ENCODE assay signal across 10 cellular contexts in the genomic region with DNA sequence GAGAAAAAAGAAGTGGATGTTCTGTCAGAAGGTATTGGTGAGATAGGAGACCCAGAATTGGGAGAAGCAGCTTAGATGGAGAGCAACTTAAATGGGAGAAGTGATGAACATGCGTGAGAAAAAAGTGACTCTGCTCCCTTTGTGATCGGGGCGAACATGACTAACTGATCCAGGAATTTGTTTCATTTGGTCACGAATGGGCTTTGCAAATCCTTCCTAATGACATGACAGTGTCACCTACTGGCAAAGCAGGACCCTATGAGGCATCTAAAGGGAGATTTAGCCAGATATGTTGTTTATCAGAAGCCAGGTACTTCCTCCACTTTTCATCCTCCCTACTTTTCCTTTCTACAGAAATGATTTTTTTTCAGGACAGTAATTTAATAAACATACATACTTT.
DNase-seq lines count a peak whose midpoint lies in the region; ATAC-seq, FAIRE-seq and TF ChIP-seq lines count a peak whose summit lies in the region.
"Had no signal": no experiment of that assay in that cellular context is flagged by ENCODE, and none has a peak within 500 bp of the region (broad histone marks: within the 10 kb centered on the region; RNA-seq: fewer than 3 reads in every experiment).

No MANE protein-coding gene starts in this region.

- 28% methylated on average over 4 of the region's 4 CpGs for WGBS in smooth muscle cell (ENCODE audit: low lambda C conversion rate)

- H3K4me3 ChIP-seq in RWPE2 (ENCODE audit: severe bottlenecking) (no peak overlapping the region), fibroblast of the aortic adventitia (ENCODE audit: low read depth, low read length) (no peak overlapping the region), smooth muscle cell (no peak overlapping the region)
- H3K4me3 ChIP-seq: hepatocyte, testis had no signal

- peak; percentile 84 for FAIRE-seq in H54 (lab: Jason Lieb, UNC)

- no peak for TF ChIP-seq POLR2A in H54 (IDR thresholded peaks at IDR 0.05; ENCODE audit: low read depth, low read length)

- H2AFZ ChIP-seq in smooth muscle cell (ENCODE audit: low read depth), result no peak overlapping the region
- H2AFZ ChIP-seq: hepatocyte had no signal

- DNase-seq in H54 (ENCODE audit: insufficient read length, low spot score), result no peak
- no peak for DNase-seq in RWPE2 (ENCODE audit: low spot score)
- peak; percentile 33 for DNase-seq in fibroblast of the aortic adventitia (ENCODE audit: low read depth)
- no peak for DNase-seq in smooth muscle cell (lab: John Stamatoyannopoulos, UW; ENCODE audit: unreplicated experiment)
- no peak for DNase-seq in amniotic stem cell (lab: John Stamatoyannopoulos, UW)
- DNase-seq: activated naive CD8-positive, alpha-beta T cell treated with anti-CD3 and anti-CD28 coated beads, Interleukin-2, amount 10 ng/mL, durations not matched to agents 7 days and 5 days; testis had no signal

- no peaks in the 10 kb centered on the region for H4K20me1 ChIP-seq in smooth muscle cell (ENCODE audit: low read depth)

- H3K4me1 ChIP-seq in RWPE2 (ENCODE audit: insufficient read depth, poor library complexity, severe bottlenecking), result no peaks in the 10 kb centered on the region
- no peaks in the 10 kb centered on the region for H3K4me1 ChIP-seq in smooth muscle cell (ENCODE audit: low read depth)
- H3K4me1 ChIP-seq: testis had no signal

- no peaks in the 10 kb centered on the region for H3K27me3 ChIP-seq in RWPE2 (ENCODE audit: insufficient read depth, poor library complexity, severe bottlenecking)
- H3K27me3 ChIP-seq in smooth muscle cell (ENCODE audit: low read depth), result no peaks in the 10 kb centered on the region
- H3K27me3 ChIP-seq: hepatocyte, testis had no signal

- no peaks in the 10 kb centered on the region for H3K36me3 ChIP-seq in RWPE2 (ENCODE audit: low read depth)
- H3K36me3 ChIP-seq in smooth muscle cell (ENCODE audit: low read depth), result no peaks in the 10 kb centered on the region

- no peaks in the 10 kb centered on the region for H3F3A ChIP-seq in smooth muscle cell (ENCODE audit: low read depth)

- H3K9ac ChIP-seq in smooth muscle cell (ENCODE audit: low read depth), result peak overlapping the region; percentile 32

- TF ChIP-seq CTCF in RWPE2 (IDR thresholded peaks at IDR 0.05; ENCODE audit: poor library complexity, severe bottlenecking), result peak; percentile 45
- TF ChIP-seq CTCF in fibroblast of the aortic adventitia (IDR thresholded peaks at IDR 0.05; ENCODE audit: insufficient read depth, low read length), result no peak
- TF ChIP-seq CTCF in smooth muscle cell (IDR thresholded peaks at IDR 0.05; ENCODE audit: borderline replicate concordance, insufficient read depth, poor library complexity, severe bottlenecking), result no peak

- peak; percentile 49; the same call in 2 of the 3 replicates for ATAC-seq in RWPE2 (ENCODE audit: low read depth)
- ATAC-seq in GM21737 (IDR thresholded peaks at IDR 0.05; ENCODE audit: unreplicated experiment), result no peak
- ATAC-seq in GM21619 (IDR thresholded peaks at IDR 0.05; ENCODE audit: unreplicated experiment), result no peak

- H3K79me2 ChIP-seq in smooth muscle cell (ENCODE audit: low read depth), result no peaks in the 10 kb centered on the region
- H3K79me2 ChIP-seq: hepatocyte had no signal

- H3K27ac ChIP-seq in RWPE2 (ENCODE audit: poor library complexity, severe bottlenecking), result no peak overlapping the region
- no peak overlapping the region for H3K27ac ChIP-seq in smooth muscle cell (ENCODE audit: low read depth)
- H3K27ac ChIP-seq: hepatocyte, testis had no signal

- H3K4me2 ChIP-seq in smooth muscle cell, result peak overlapping the region; percentile 14
- H3K4me2 ChIP-seq: hepatocyte had no signal

- H3K9me3 ChIP-seq in RWPE2 (ENCODE audit: severe bottlenecking) (no peaks in the 10 kb centered on the region), smooth muscle cell (replicated peaks; ENCODE audit: low read depth) (no peaks in the 10 kb centered on the region)
- H3K9me3 ChIP-seq: testis had no signal
